ENCODE assay signal across 9 cellular contexts in genomic region chr1:9628541-9629444, GRCh38. TPM values are rescaled to one million over a fixed set of nuclear protein-coding genes. Genes with fewer than 3 reads are reported as not detected.
DNase-seq lines count a peak whose midpoint lies in the region; ATAC-seq and TF ChIP-seq lines count a peak whose summit lies in the region.
"Had no signal": no experiment of that assay in that cellular context is flagged by ENCODE, and none has a peak within 500 bp of the region (broad histone marks: within the 10 kb centered on the region; RNA-seq: fewer than 3 reads in every experiment).

No MANE protein-coding gene starts in this region.

- H3K9me3 Mint-ChIP-seq in activated T-helper 1 cell treated with anti-CD3 and anti-CD28 coated beads, Interleukin-12 subunit alpha, Interleukin-12 subunit beta, Interleukin-2, Interleukin-4 antibody, amounts not matched to agents 30 ng/mL and 10 ng/mL and 1 ng/mL, durations not matched to agents 14 hours and 24 hours and 36 hours = no peaks in the 10 kb centered on the region

- ATAC-seq in DND-41 (ENCODE audit: insufficient read depth, low read depth) = peak; percentile 60
- ATAC-seq in Right ventricle myocardium superior (ENCODE audit: poor library complexity) = no peak
- no peak for ATAC-seq in GM21576 (IDR thresholded peaks at IDR 0.05; ENCODE audit: unreplicated experiment)

- peaks cover 60% of the 10 kb centered on the region for H3K4me1 Mint-ChIP-seq in activated T-helper 1 cell treated with anti-CD3 and anti-CD28 coated beads, Interleukin-12 subunit alpha, Interleukin-12 subunit beta, Interleukin-2, Interleukin-4 antibody, amounts not matched to agents 30 ng/mL and 10 ng/mL and 1 ng/mL, durations not matched to agents 14 hours and 24 hours and 36 hours (ENCODE audit: low read depth)

- no peaks in the 10 kb centered on the region for H3K27me3 ChIP-seq in DND-41 (ENCODE audit: insufficient read depth, low read length, poor library complexity)
- no peaks in the 10 kb centered on the region for H3K27me3 ChIP-seq in OCI-LY3 (ENCODE audit: low read depth, low read length)

- peaks cover 12% of the 10 kb centered on the region for H3K27me3 Mint-ChIP-seq in activated T-helper 1 cell treated with anti-CD3 and anti-CD28 coated beads, Interleukin-12 subunit alpha, Interleukin-12 subunit beta, Interleukin-2, Interleukin-4 antibody, amounts not matched to agents 30 ng/mL and 10 ng/mL and 1 ng/mL, durations not matched to agents 14 hours and 24 hours and 36 hours (ENCODE audit: insufficient read depth)

- H3K27ac ChIP-seq in DND-41 (ENCODE audit: low read length) (peak overlapping the region; percentile 94), OCI-LY3 (ENCODE audit: low read length) (peak overlapping the region; percentile 95), skin epidermis (peak overlapping the region in 15 of 21 experiments; percentile 6 to 94 (median 75))

- H3K79me2 ChIP-seq in DND-41 (ENCODE audit: insufficient read depth, low read length) (peaks cover 62% of the 10 kb centered on the region), OCI-LY3 (ENCODE audit: low read length) (peaks cover 27% of the 10 kb centered on the region)

- H2AFZ ChIP-seq in DND-41 (ENCODE audit: low read depth, low read length) = peak overlapping the region; percentile 29; the same call in 1 of the 2 replicates
- no peak overlapping the region for H2AFZ ChIP-seq in OCI-LY3 (ENCODE audit: low read depth, low read length)

- peak overlapping the region in 1 of 2 experiments; percentile 65; a peak in 2 of 4 replicates for H3K4me3 ChIP-seq in DND-41 (ENCODE audit: low read depth in 1 of 2, low read length in 2 of 2)
- H3K4me3 ChIP-seq in OCI-LY3 (ENCODE audit: low read length) = peak overlapping the region; percentile 76
- peak overlapping the region in 4 of 7 experiments; percentile 6 to 25 (median 22) for H3K4me3 ChIP-seq in skin epidermis

- H3K4me1 ChIP-seq in DND-41 (ENCODE audit: insufficient read depth, low read length) (peaks cover 66% of the 10 kb centered on the region), OCI-LY3 (ENCODE audit: low read length) (peaks cover 53% of the 10 kb centered on the region)

- H3K36me3 Mint-ChIP-seq in activated T-helper 1 cell treated with anti-CD3 and anti-CD28 coated beads, Interleukin-12 subunit alpha, Interleukin-12 subunit beta, Interleukin-2, Interleukin-4 antibody, amounts not matched to agents 30 ng/mL and 10 ng/mL and 1 ng/mL, durations not matched to agents 14 hours and 24 hours and 36 hours (ENCODE audit: low read depth) = peaks cover 24% of the 10 kb centered on the region

- H3K4me2 ChIP-seq in DND-41 (ENCODE audit: insufficient read depth, low read length) (peak overlapping the region; percentile 76), OCI-LY3 (ENCODE audit: low read length) (peak overlapping the region; percentile 100)

- H3K36me3 ChIP-seq in DND-41 (ENCODE audit: insufficient read depth, low read length) = peaks cover 27% of the 10 kb centered on the region
- H3K36me3 ChIP-seq in OCI-LY3 (replicated peaks; ENCODE audit: low read depth, low read length) = peaks cover 24% of the 10 kb centered on the region

- H3K9ac ChIP-seq in DND-41 (ENCODE audit: low read depth, low read length) (peak overlapping the region; percentile 80), OCI-LY3 (ENCODE audit: low read length) (peak overlapping the region; percentile 99)

- TF ChIP-seq CTCF in DND-41 (IDR thresholded peaks at IDR 0.05; ENCODE audit: borderline replicate concordance, extremely low read depth, low read length, poor library complexity, severe bottlenecking) (no peak), OCI-LY3 (IDR thresholded peaks at IDR 0.05; ENCODE audit: low read depth, low read length) (no peak)

- H3K4me3 Mint-ChIP-seq in activated T-helper 1 cell treated with anti-CD3 and anti-CD28 coated beads, Interleukin-12 subunit alpha, Interleukin-12 subunit beta, Interleukin-2, Interleukin-4 antibody, amounts not matched to agents 30 ng/mL and 10 ng/mL and 1 ng/mL, durations not matched to agents 14 hours and 24 hours and 36 hours = peak overlapping the region; percentile 94

- H3K9me3 ChIP-seq in DND-41 (ENCODE audit: insufficient read depth, low read length, severe bottlenecking) (no peaks in the 10 kb centered on the region), OCI-LY3 (ENCODE audit: insufficient read depth, low read length) (no peaks in the 10 kb centered on the region)
- H3K9me3 ChIP-seq: Caco-2 had no signal

- peak; percentile 88 for DNase-seq in DND-41
- DNase-seq in activated T-helper 1 cell treated with anti-CD3 and anti-CD28 coated beads, Interleukin-12 subunit alpha, Interleukin-12 subunit beta, Interleukin-2, Interleukin-4 antibody, amounts not matched to agents 30 ng/mL and 10 ng/mL and 1 ng/mL, durations not matched to agents 14 hours and 24 hours and 36 hours (ENCODE audit: low spot score) = peak; percentile 66
- DNase-seq in Right ventricle myocardium superior = no peak
- DNase-seq in GOT3 (lab: John Stamatoyannopoulos, UW) = no peak
- no peak for DNase-seq in NCI-H1105 (lab: John Stamatoyannopoulos, UW)
- DNase-seq: Caco-2 had no signal

- intact Hi-C loops in activated T-helper 1 cell treated with anti-CD3 and anti-CD28 coated beads, Interleukin-12 subunit alpha, Interleukin-12 subunit beta, Interleukin-2, Interleukin-4 antibody, amounts not matched to agents 30 ng/mL and 10 ng/mL and 1 ng/mL, durations not matched to agents 14 hours and 24 hours and 36 hours (cut with micrococcal nuclease) = loop anchor here (1.0 to 5.0 kb wide), 5 partner anchors 27 to 314 kb away; partner anchors contain the start of genes CLSTN1, CTNNBIP1, LZIC and NMNAT1
- intact Hi-C loops in Right ventricle myocardium superior (cut with DNase I) = loop anchor here (10.0 kb wide), 1 partner anchor 236 kb away; no protein-coding TSS in a partner anchor

- H4K20me1 ChIP-seq in DND-41 (ENCODE audit: insufficient read depth, low read length) (no peaks in the 10 kb centered on the region), OCI-LY3 (ENCODE audit: insufficient read depth, low read length) (no peaks in the 10 kb centered on the region)

- H3K27ac Mint-ChIP-seq in activated T-helper 1 cell treated with anti-CD3 and anti-CD28 coated beads, Interleukin-12 subunit alpha, Interleukin-12 subunit beta, Interleukin-2, Interleukin-4 antibody, amounts not matched to agents 30 ng/mL and 10 ng/mL and 1 ng/mL, durations not matched to agents 14 hours and 24 hours and 36 hours = peak overlapping the region; percentile 94

RNA-seq across cellular contexts. Expression of gene PIK3CD, which starts 22.7 kb away (rescaled TPM):
- 287 and 291 TPM in 2 replicates for total RNA-seq in activated T-helper 1 cell treated with anti-CD3 and anti-CD28 coated beads, Interleukin-12 subunit alpha, Interleukin-12 subunit beta, Interleukin-2, Interleukin-4 antibody, amounts not matched to agents 30 ng/mL and 10 ng/mL and 1 ng/mL, durations not matched to agents 14 hours and 24 hours and 36 hours
- 3.3 TPM for total RNA-seq in Right ventricle myocardium superior

RNA-seq across cellular contexts. Expression of gene TMEM201, which starts 40.1 kb away (rescaled TPM):
- total RNA-seq in activated T-helper 1 cell treated with anti-CD3 and anti-CD28 coated beads, Interleukin-12 subunit alpha, Interleukin-12 subunit beta, Interleukin-2, Interleukin-4 antibody, amounts not matched to agents 30 ng/mL and 10 ng/mL and 1 ng/mL, durations not matched to agents 14 hours and 24 hours and 36 hours = 36.7 and 38.7 TPM in 2 replicates
- total RNA-seq in Right ventricle myocardium superior = 17.2 TPM

Comparison
In these comparisons a context has a peak if more than half of its experiments do, and no peak if none do; other contexts are left out.
1. DNase-seq: peak in DND-41 (single experiment) and activated T-helper 1 cell treated with anti-CD3 and anti-CD28 coated beads, Interleukin-12 subunit alpha, Interleukin-12 subunit beta, Interleukin-2, Interleukin-4 antibody, amounts not matched to agents 30 ng/mL and 10 ng/mL and 1 ng/mL, durations not matched to agents 14 hours and 24 hours and 36 hours (single experiment); none in Right ventricle myocardium superior (single experiment), GOT3 (single experiment) and NCI-H1105 (single experiment).
2. RNA of gene PIK3CD, which starts 22.7 kb away (total RNA-seq): 287 to 291 TPM in activated T-helper 1 cell treated with anti-CD3 and anti-CD28 coated beads, Interleukin-12 subunit alpha, Interleukin-12 subunit beta, Interleukin-2, Interleukin-4 antibody, amounts not matched to agents 30 ng/mL and 10 ng/mL and 1 ng/mL, durations not matched to agents 14 hours and 24 hours and 36 hours; 3.3 TPM in Right ventricle myocardium superior (single experiment); every median in the first group is over 10 times any median in the second.
3. Peak in every context shown above with its lines, with median percentiles within 50 percentile points of each other: H3K27ac ChIP-seq.